In genomic region chr15:40796508-40796907, GRCh38 we compare ENCODE assay signal across 22 cellular contexts. TPM values are rescaled to one million over a fixed set of nuclear protein-coding genes. Genes with fewer than 3 reads are reported as not detected.
"Had no signal": no experiment of that assay in that cellular context is flagged by ENCODE, and none has a peak within 500 bp of the region (broad histone marks: within the 10 kb centered on the region; RNA-seq: fewer than 3 reads in every experiment).

No MANE protein-coding gene starts in this region.

- H3K4me3 ChIP-seq: adrenal gland, esophagus muscularis mucosa, mucosa of descending colon had no signal

- H3K27me3 Mint-ChIP-seq: activated CD4-positive, alpha-beta T cell treated with anti-CD3 and anti-CD28 coated beads, Interleukin-2, amount 10 ng/mL, durations not matched to agents 24 days and 14 days; naive thymus-derived CD8-positive, alpha-beta T cell; progenitor cell of endocrine pancreas; stimulated activated naive CD8-positive, alpha-beta T cell treated with anti-CD3 and anti-CD28 coated beads, Interleukin-15, Interleukin-2, amounts not matched to agents 100 ng/mL and 50 ng/mL, for 24 hours had no signal

- H3K27ac Mint-ChIP-seq: activated CD4-positive, alpha-beta T cell treated with anti-CD3 and anti-CD28 coated beads, Interleukin-2, amount 10 ng/mL, durations not matched to agents 24 days and 14 days; activated T-helper 1 cell treated with anti-CD3 and anti-CD28 coated beads, Interleukin-12 subunit alpha, Interleukin-12 subunit beta, Interleukin-2, Interleukin-4 antibody, amounts not matched to agents 30 ng/mL and 10 ng/mL and 1 ng/mL, durations not matched to agents 14 hours and 24 hours and 36 hours; endodermal cell; progenitor cell of endocrine pancreas; stimulated activated naive CD8-positive, alpha-beta T cell treated with anti-CD3 and anti-CD28 coated beads, Interleukin-15, Interleukin-2, amounts not matched to agents 100 ng/mL and 50 ng/mL, for 24 hours had no signal

- H3K27ac ChIP-seq: esophagus muscularis mucosa had no signal

- H3K4me3 Mint-ChIP-seq: activated CD4-positive, alpha-beta T cell treated with anti-CD3 and anti-CD28 coated beads, Interleukin-2, amount 10 ng/mL, durations not matched to agents 24 days and 14 days; activated T-helper 1 cell treated with anti-CD3 and anti-CD28 coated beads, Interleukin-12 subunit alpha, Interleukin-12 subunit beta, Interleukin-2, Interleukin-4 antibody, amounts not matched to agents 30 ng/mL and 10 ng/mL and 1 ng/mL, durations not matched to agents 14 hours and 24 hours and 36 hours; endodermal cell; immature natural killer cell; naive thymus-derived CD8-positive, alpha-beta T cell; stimulated activated naive CD8-positive, alpha-beta T cell treated with anti-CD3 and anti-CD28 coated beads, Interleukin-15, Interleukin-2, amounts not matched to agents 100 ng/mL and 50 ng/mL, for 24 hours had no signal

- DNase-seq: activated CD4-positive, alpha-beta T cell treated with anti-CD3 and anti-CD28 coated beads, Interleukin-2, amount 10 ng/mL, durations not matched to agents 24 days and 14 days; activated naive CD4-positive, alpha-beta T cell treated with anti-CD3 and anti-CD28 coated beads, Interleukin-2, amount 50 U/mL, for 16 hours; adrenal gland; central memory CD4-positive, alpha-beta T cell; endodermal cell; glutamatergic neuron; immature natural killer cell; left cardiac atrium; naive thymus-derived CD8-positive, alpha-beta T cell; occipital lobe; stimulated activated CD4-positive, alpha-beta T cell treated with anti-CD3 and anti-CD28 coated beads, Interleukin-2, amount 100 ng/mL, for 24 hours; SW 1271 had no signal

- ATAC-seq: left cardiac atrium; mucosa of descending colon; naive thymus-derived CD8-positive, alpha-beta T cell; sciatic nerve had no signal

- H3K9me3 Mint-ChIP-seq: activated CD4-positive, alpha-beta T cell treated with anti-CD3 and anti-CD28 coated beads, Interleukin-2, amount 10 ng/mL, durations not matched to agents 24 days and 14 days; activated T-helper 1 cell treated with anti-CD3 and anti-CD28 coated beads, Interleukin-12 subunit alpha, Interleukin-12 subunit beta, Interleukin-2, Interleukin-4 antibody, amounts not matched to agents 30 ng/mL and 10 ng/mL and 1 ng/mL, durations not matched to agents 14 hours and 24 hours and 36 hours; endodermal cell; immature natural killer cell; naive thymus-derived CD8-positive, alpha-beta T cell; stimulated activated naive CD8-positive, alpha-beta T cell treated with anti-CD3 and anti-CD28 coated beads, Interleukin-15, Interleukin-2, amounts not matched to agents 100 ng/mL and 50 ng/mL, for 24 hours had no signal

- H3K36me3 ChIP-seq: adrenal gland had no signal

- H3K27me3 ChIP-seq: adrenal gland, esophagus muscularis mucosa had no signal

- H3K9me3 ChIP-seq: adrenal gland, esophagus muscularis mucosa, mucosa of descending colon had no signal

RNA-seq across cellular contexts. Expression of gene C15orf62, which starts 26.7 kb away (rescaled TPM):
- total RNA-seq: fibroblast of villous mesenchyme, occipital lobe, temporal lobe had no signal

RNA-seq across cellular contexts. Expression of gene PPP1R14D, which starts 32.0 kb away (rescaled TPM):
- total RNA-seq: activated CD4-positive, alpha-beta T cell treated with anti-CD3 and anti-CD28 coated beads, Interleukin-2, amount 10 ng/mL, durations not matched to agents 24 days and 14 days; activated T-helper 1 cell treated with anti-CD3 and anti-CD28 coated beads, Interleukin-12 subunit alpha, Interleukin-12 subunit beta, Interleukin-2, Interleukin-4 antibody, amounts not matched to agents 30 ng/mL and 10 ng/mL and 1 ng/mL, durations not matched to agents 14 hours and 24 hours and 36 hours; adrenal gland; endodermal cell; esophagus muscularis mucosa; fibroblast of villous mesenchyme; left cardiac atrium; lung microvascular endothelial cell; naive thymus-derived CD8-positive, alpha-beta T cell; occipital lobe; sciatic nerve; temporal lobe; urinary bladder had no signal
- polyA plus RNA-seq: adrenal gland; immature natural killer cell; naive thymus-derived CD8-positive, alpha-beta T cell; urinary bladder had no signal
